28 cellular contexts compared by ENCODE assay signal in the genomic region with DNA sequence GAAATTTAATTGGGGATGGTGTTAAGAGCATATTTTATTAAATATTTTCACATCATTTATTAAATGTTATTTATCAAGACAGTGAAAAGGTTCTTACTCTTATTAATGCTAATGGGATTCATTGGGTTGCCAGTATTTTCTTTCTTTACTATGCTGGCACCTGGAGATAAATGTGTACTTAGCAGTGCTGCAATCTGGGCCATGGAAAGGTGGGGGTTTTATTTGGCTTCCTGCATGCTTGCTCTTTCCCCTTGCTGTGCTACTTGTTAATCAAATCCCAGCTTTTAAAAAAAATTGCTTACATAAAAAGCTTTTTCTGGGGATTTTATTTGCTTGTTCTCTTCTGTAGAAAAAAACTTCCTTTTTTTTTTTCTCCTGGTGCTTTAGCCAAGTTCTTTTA. TPM values are rescaled to one million over a fixed set of nuclear protein-coding genes. Genes with fewer than 3 reads are reported as not detected.
DNase-seq lines count a peak whose midpoint lies in the region; ATAC-seq and TF ChIP-seq lines count a peak whose summit lies in the region.
"Had no signal": no experiment of that assay in that cellular context is flagged by ENCODE, and none has a peak within 500 bp of the region (broad histone marks: within the 10 kb centered on the region; RNA-seq: fewer than 3 reads in every experiment).

No MANE protein-coding gene starts in this region.

- no TSS peak for BruUV-seq in IMR-90 (replicated peaks; lab: Mats Ljungman, UMichigan)

- H4K8ac ChIP-seq in IMR-90 (ENCODE audit: low read depth in 2 of 2, low read length in 2 of 2), result no peak overlapping the region

- CTCF ChIA-PET in IMR-90 (lab: Yijun Ruan, JAX), result interaction anchor here (1.4 kb wide), 1 partner anchor 10 kb away, joined by 3 read pairs; no protein-coding TSS in a partner anchor
- CTCF ChIA-PET in activated CD8-positive, alpha-beta T cell treated with anti-CD3 and anti-CD28 coated beads for 36 hours (lab: Charles Lee), result interaction anchor here (1.0 kb wide), 1 partner anchor 424 kb away, joined by 4 read pairs; no protein-coding TSS in a partner anchor

- no peaks in the 10 kb centered on the region for H3K9me3 Mint-ChIP-seq in nephron
- H3K9me3 Mint-ChIP-seq in activated CD8-positive, alpha-beta T cell treated with anti-CD3 and anti-CD28 coated beads for 36 hours, result no peaks in the 10 kb centered on the region
- H3K9me3 Mint-ChIP-seq: stimulated activated naive B cell treated with anti-CD40 and anti-IgM and Interleukin-4, amounts not matched to agents 10 μg/mL and 1 μg/mL and 100 μg/mL, for 72 hours; T-helper 1 cell treated with Interleukin-12 subunit alpha and Interleukin-12 subunit beta and Interleukin-4 antibody, amounts not matched to agents 30 μg/mL and 1 μg/mL, for 36 hours had no signal

- H3K27me3 Mint-ChIP-seq in nephron (ENCODE audit: low read depth), result no peaks in the 10 kb centered on the region
- H3K27me3 Mint-ChIP-seq in activated CD8-positive, alpha-beta T cell treated with anti-CD3 and anti-CD28 coated beads for 36 hours, result no peaks in the 10 kb centered on the region
- H3K27me3 Mint-ChIP-seq: activated naive CD8-positive, alpha-beta T cell; stimulated activated naive B cell treated with anti-CD40 and anti-IgM and Interleukin-4, amounts not matched to agents 10 μg/mL and 1 μg/mL and 100 μg/mL, for 72 hours had no signal

- peak overlapping the region in 2 of 3 experiments; percentile 32 to 56 for H3K27ac Mint-ChIP-seq in nephron
- H3K27ac Mint-ChIP-seq in activated CD8-positive, alpha-beta T cell treated with anti-CD3 and anti-CD28 coated beads for 36 hours, result no peak overlapping the region
- H3K27ac Mint-ChIP-seq: activated naive CD8-positive, alpha-beta T cell; stimulated activated naive B cell treated with anti-CD40 and anti-IgM and Interleukin-4, amounts not matched to agents 10 μg/mL and 1 μg/mL and 100 μg/mL, for 72 hours; T-helper 1 cell treated with Interleukin-12 subunit alpha and Interleukin-12 subunit beta and Interleukin-4 antibody, amounts not matched to agents 30 μg/mL and 1 μg/mL, for 36 hours had no signal

- H3K27me3 ChIP-seq in IMR-90 (ENCODE audit: control insufficient read depth, insufficient read depth, low read length), result no peaks in the 10 kb centered on the region
- H3K27me3 ChIP-seq in tibial artery, result no peaks in the 10 kb centered on the region
- H3K27me3 ChIP-seq: cardiac muscle cell, esophagus squamous epithelium had no signal

- peaks cover 45% of the 10 kb centered on the region for H3K36me3 Mint-ChIP-seq in nephron (ENCODE audit: low read depth)
- H3K36me3 Mint-ChIP-seq in activated CD8-positive, alpha-beta T cell treated with anti-CD3 and anti-CD28 coated beads for 36 hours (ENCODE audit: low read depth), result peaks cover 30% of the 10 kb centered on the region

- TF ChIP-seq CTCF in IMR-90 (conservative IDR thresholded peaks at IDR 0.05; ENCODE audit: low read depth, low read length) (no peak), nephron (IDR thresholded peaks at IDR 0.05; ENCODE audit: unreplicated experiment in 3 of 3) (no peak), tibial artery (IDR thresholded peaks at IDR 0.05) (no peak)
- TF ChIP-seq CTCF in activated CD8-positive, alpha-beta T cell treated with anti-CD3 and anti-CD28 coated beads for 36 hours (IDR thresholded peaks at IDR 0.05), result no peak

- H3K27ac ChIP-seq in IMR-90 (ENCODE audit: insufficient read depth, low read length) (peak overlapping the region; percentile 56; the same call in 1 of the 2 replicates), SK-N-MC (0 out of 2 replicates have a peak overlapping the region, but pooled peaks have one; percentile 46), tibial artery (no peak overlapping the region)
- H3K27ac ChIP-seq: cardiac muscle cell, coronary artery, esophagus squamous epithelium, psoas muscle, RWPE1 had no signal

- POLR2A ChIA-PET in IMR-90 (lab: Charles Lee; ENCODE audit: unreplicated experiment), result no interaction called here
- POLR2A ChIA-PET in activated CD8-positive, alpha-beta T cell treated with anti-CD3 and anti-CD28 coated beads for 36 hours (lab: Charles Lee), result no interaction called here

- DNase-seq in IMR-90, result no peak
- DNase-seq in NCI-H2081 (lab: John Stamatoyannopoulos, UW), result peak; percentile 73 to 87
- no peak for DNase-seq in SK-N-MC (ENCODE audit: low read depth, low spot score)
- no peak for DNase-seq in tibial artery
- DNase-seq in activated CD8-positive, alpha-beta T cell treated with anti-CD3 and anti-CD28 coated beads for 36 hours, result no peak
- DNase-seq: activated CD4-positive, alpha-beta T cell treated with anti-CD3 and anti-CD28 coated beads for 4 hours; activated CD8-positive, alpha-beta memory T cell treated with anti-CD3 and anti-CD28 coated beads for 24 hours; activated effector memory CD4-positive, alpha-beta T cell treated with Interleukin-2 at 50 U/mL for 16 hours; aorta; C1 segment of cervical spinal cord; EL; esophagus squamous epithelium; foreskin melanocyte; mesenchymal stem cell; psoas muscle; stimulated activated CD4-positive, alpha-beta T cell treated with anti-CD3 and anti-CD28 coated beads, Interleukin-4, amount 100 ng/mL, for 4 hours; stimulated activated naive B cell treated with anti-CD40 and anti-IgM and Interleukin-4, amounts not matched to agents 10 μg/mL and 1 μg/mL and 100 μg/mL, for 72 hours had no signal

- intact Hi-C loops in IMR-90 (cut with micrococcal nuclease), result no loop called here
- intact Hi-C loops in tibial artery (cut with DNase I; ENCODE audit: low total_unique reads), result no loop called here
- intact Hi-C loops in activated CD8-positive, alpha-beta T cell treated with anti-CD3 and anti-CD28 coated beads for 36 hours (cut with micrococcal nuclease), result no loop called here

- no peak overlapping the region for H2AK9ac ChIP-seq in IMR-90 (replicated peaks; ENCODE audit: low read depth, low read length, poor library complexity)

- H3K56ac ChIP-seq in IMR-90 (ENCODE audit: extremely low read depth, insufficient read depth, low read length), result 0 out of 2 replicates have a peak overlapping the region, but pooled peaks have one; percentile 57

- no peak overlapping the region for H4K5ac ChIP-seq in IMR-90 (ENCODE audit: low read depth, low read length)

- dilution Hi-C loops in IMR-90 (cut with HindIII; ENCODE audit: low sequenced_read_pairs, unreplicated experiment), result no loop called here

- H2BK5ac ChIP-seq in IMR-90 (ENCODE audit: low read depth, low read length, poor library complexity, severe bottlenecking), result no peak overlapping the region

- peaks cover 19% of the 10 kb centered on the region for H3K36me3 ChIP-seq in IMR-90 (ENCODE audit: control insufficient read depth, insufficient read depth, low read length)
- H3K36me3 ChIP-seq in SK-N-MC (ENCODE audit: insufficient read depth, low read length), result peaks cover 17% of the 10 kb centered on the region
- H3K36me3 ChIP-seq in tibial artery, result peaks cover 54 to 81% (median 71%) of the 10 kb centered on the region in 3 donors

- H3K4me1 ChIP-seq in IMR-90 (ENCODE audit: control insufficient read depth, insufficient read depth, low read length) (peaks cover 2% of the 10 kb centered on the region; the same call in 1 of the 2 replicates), tibial artery (peaks cover 0 to 11% (median 0%) of the 10 kb centered on the region in 4 donors)
- H3K4me1 ChIP-seq: psoas muscle had no signal

- H2AFZ ChIP-seq in IMR-90 (replicated peaks; ENCODE audit: low read length, poor library complexity), result no peak overlapping the region

- H3K4me3 ChIP-seq in IMR-90 (ENCODE audit: insufficient read depth, low read depth, low read length), result no peak overlapping the region
- no peak overlapping the region for H3K4me3 ChIP-seq in SK-N-MC
- no peak overlapping the region for H3K4me3 ChIP-seq in tibial artery
- H3K4me3 ChIP-seq: cardiac muscle cell, coronary artery, esophagus squamous epithelium, psoas muscle had no signal

- no peak overlapping the region for H2AK5ac ChIP-seq in IMR-90 (ENCODE audit: low read depth, low read length)

- H2BK120ac ChIP-seq in IMR-90 (ENCODE audit: low read depth, low read length), result no peak overlapping the region

- peak overlapping the region; percentile 56; the same call in 1 of the 2 replicates for H3K4me2 ChIP-seq in IMR-90 (ENCODE audit: low read depth, low read length)

- H3K18ac ChIP-seq in IMR-90 (ENCODE audit: low read depth, low read length), result no peak overlapping the region

- H3K79me1 ChIP-seq in IMR-90 (ENCODE audit: low read depth in 1 of 2, low read length in 2 of 2), result 0 out of 4 replicates have a peak, but pooled peaks cover 0 to 3% of the 10 kb centered on the region in 2 experiments

- H3K4me3 Mint-ChIP-seq in nephron, result no peak overlapping the region
- H3K4me3 Mint-ChIP-seq in activated CD8-positive, alpha-beta T cell treated with anti-CD3 and anti-CD28 coated beads for 36 hours, result no peak overlapping the region
- H3K4me3 Mint-ChIP-seq: activated naive CD8-positive, alpha-beta T cell; stimulated activated naive B cell treated with anti-CD40 and anti-IgM and Interleukin-4, amounts not matched to agents 10 μg/mL and 1 μg/mL and 100 μg/mL, for 72 hours; T-helper 1 cell treated with Interleukin-12 subunit alpha and Interleukin-12 subunit beta and Interleukin-4 antibody, amounts not matched to agents 30 μg/mL and 1 μg/mL, for 36 hours had no signal

- no peak overlapping the region for H3K4ac ChIP-seq in IMR-90 (ENCODE audit: low read depth, low read length)

- no peak overlapping the region for H3K23ac ChIP-seq in IMR-90 (ENCODE audit: low read depth, low read length)

- no peak overlapping the region for H3K14ac ChIP-seq in IMR-90 (replicated peaks; ENCODE audit: low read depth, low read length)

- peaks cover 6% of the 10 kb centered on the region for H3K4me1 Mint-ChIP-seq in nephron
- no peaks in the 10 kb centered on the region for H3K4me1 Mint-ChIP-seq in activated CD8-positive, alpha-beta T cell treated with anti-CD3 and anti-CD28 coated beads for 36 hours (ENCODE audit: low read depth)
- H3K4me1 Mint-ChIP-seq: stimulated activated naive B cell treated with anti-CD40 and anti-IgM and Interleukin-4, amounts not matched to agents 10 μg/mL and 1 μg/mL and 100 μg/mL, for 72 hours had no signal

- no peak for TF ChIP-seq POLR2A in IMR-90 (IDR thresholded peaks at IDR 0.05; ENCODE audit: low read depth, low read length)

- H4K20me1 ChIP-seq in IMR-90 (ENCODE audit: insufficient read depth, low read length), result no peaks in the 10 kb centered on the region

- H3K9me3 ChIP-seq in IMR-90 (ENCODE audit: control insufficient read depth, insufficient read depth, low read length), result no peaks in the 10 kb centered on the region
- no peaks in the 10 kb centered on the region for H3K9me3 ChIP-seq in SK-N-MC (ENCODE audit: low read depth, low read length)
- H3K9me3 ChIP-seq in tibial artery, result no peaks in the 10 kb centered on the region
- H3K9me3 ChIP-seq: esophagus squamous epithelium, psoas muscle had no signal

- peak overlapping the region; percentile 51; the same call in 1 of the 2 replicates for H3K9ac ChIP-seq in IMR-90 (ENCODE audit: low read depth, low read length)
- H3K9ac ChIP-seq in SK-N-MC (ENCODE audit: insufficient read length), result peak overlapping the region; percentile 25

- in situ Hi-C loops in IMR-90 (cut with MboI; ENCODE audit: low sequenced_read_pairs), result no loop called here

- H2BK20ac ChIP-seq in IMR-90 (ENCODE audit: low read depth, low read length), result no peak overlapping the region

- H3K9me1 ChIP-seq in IMR-90 (ENCODE audit: insufficient read depth, low read length), result no peaks in the 10 kb centered on the region; the same call in 1 of the 2 replicates

- no peak for ATAC-seq in IMR-90 (ENCODE audit: low read depth)
- ATAC-seq in activated CD8-positive, alpha-beta T cell treated with anti-CD3 and anti-CD28 coated beads for 36 hours, result no peak
- no peak for ATAC-seq in GM21786 (IDR thresholded peaks at IDR 0.05; ENCODE audit: unreplicated experiment)
- ATAC-seq: psoas muscle; stimulated activated naive B cell treated with anti-CD40 and anti-IgM and Interleukin-4, amounts not matched to agents 10 μg/mL and 1 μg/mL and 100 μg/mL, for 72 hours had no signal

- no peak for TF ChIP-seq RAD21 in IMR-90 (IDR thresholded peaks at IDR 0.05; ENCODE audit: low read length)

- H4K91ac ChIP-seq in IMR-90 (ENCODE audit: insufficient read depth, low read depth, low read length), result no peak overlapping the region

- no peak overlapping the region for H2BK15ac ChIP-seq in IMR-90 (ENCODE audit: low read depth, low read length)

RNA-seq across cellular contexts. Expression of gene ZAR1, which starts 48.3 kb away (rescaled TPM):
- total RNA-seq in IMR-90 (2012; rRNA removed), result not detected in 2 replicates
- polyA plus RNA-seq in IMR-90 (2012; rRNA removed), result not detected in 2 replicates
- polyA plus RNA-seq in IMR-90 (2012; cell fraction: cytosol; rRNA removed), result not detected in 2 replicates
- 0.05 TPM in 1 of 2 replicates, not detected in the other for polyA plus RNA-seq in IMR-90 (2012; cell fraction: nucleus; rRNA removed; ENCODE audit: low replicate concordance)
- total RNA-seq in activated CD8-positive, alpha-beta T cell treated with anti-CD3 and anti-CD28 coated beads for 36 hours, result not detected
- total RNA-seq: aorta, cardiac muscle cell, esophagus squamous epithelium, LHCN-M2, myocyte, NCI-H460, psoas muscle, ureter had no signal
- polyA plus RNA-seq: aorta, cardiac muscle cell, psoas muscle had no signal

RNA-seq across cellular contexts. Expression of gene SLC10A4, which starts 55.2 kb away (rescaled TPM):
- total RNA-seq in IMR-90 (2012; rRNA removed), result not detected in 2 replicates
- not detected in 2 replicates for polyA plus RNA-seq in IMR-90 (2012; rRNA removed)
- polyA plus RNA-seq in IMR-90 (2012; cell fraction: cytosol; rRNA removed), result not detected in 2 replicates
- 0.25 and 0.41 TPM in 2 replicates for polyA plus RNA-seq in IMR-90 (2012; cell fraction: nucleus; rRNA removed; ENCODE audit: low replicate concordance)
- total RNA-seq in activated CD8-positive, alpha-beta T cell treated with anti-CD3 and anti-CD28 coated beads for 36 hours, result not detected
- total RNA-seq: LHCN-M2, myocyte, ureter had no signal
- polyA plus RNA-seq: cardiac muscle cell had no signal

Comparison
In these comparisons a context has a peak if more than half of its experiments do, and no peak if none do; other contexts are left out.
1. DNase-seq: peak in NCI-H2081 (2 of 2); none in IMR-90 (single experiment), SK-N-MC (single experiment), tibial artery (0 of 2) and activated CD8-positive, alpha-beta T cell treated with anti-CD3 and anti-CD28 coated beads for 36 hours (single experiment).
2. H3K27ac ChIP-seq: peak in IMR-90 (single experiment) and SK-N-MC (single experiment); none in tibial artery (0 of 2).